Comparison of ENCODE assay signal across 8 cellular contexts in genomic region chr1:111275079-111275478, GRCh38.
A peak's percentile ranks its signal among the peaks of the same experiment; 100 is the strongest.
DNase-seq lines count a peak whose midpoint lies in the region; ATAC-seq and TF ChIP-seq lines count a peak whose summit lies in the region.

No MANE protein-coding gene starts in this region.

- CTCF ChIA-PET in activated naive CD4-positive, alpha-beta T cell treated with anti-CD3 and anti-CD28 coated beads, Interleukin-2, amount 10 ng/mL, durations not matched to agents 7 days and 5 days (lab: Charles Lee), result interaction anchor here (1.2 to 1.4 kb wide), 2 partner anchors 59 to 125 kb away, joined by 3 read pairs; no protein-coding TSS in a partner anchor

- no peak for TF ChIP-seq CTCF in AG09309 (IDR thresholded peaks at IDR 0.05; ENCODE audit: control insufficient read depth, insufficient read depth, low read depth, low read length, missing control alignments)

- H3K27ac Mint-ChIP-seq in activated naive CD4-positive, alpha-beta T cell treated with anti-CD3 and anti-CD28 coated beads, Interleukin-2, amount 10 ng/mL, durations not matched to agents 7 days and 5 days, result peak overlapping the region; percentile 8

- no peak overlapping the region for H3K4me3 Mint-ChIP-seq in activated naive CD4-positive, alpha-beta T cell treated with anti-CD3 and anti-CD28 coated beads, Interleukin-2, amount 10 ng/mL, durations not matched to agents 7 days and 5 days

- ATAC-seq in HG02885 (IDR thresholded peaks at IDR 0.05; ENCODE audit: poor library complexity, unreplicated experiment), result peak; percentile 47

- peaks cover 20% of the 10 kb centered on the region for H3K4me1 Mint-ChIP-seq in activated naive CD4-positive, alpha-beta T cell treated with anti-CD3 and anti-CD28 coated beads, Interleukin-2, amount 10 ng/mL, durations not matched to agents 7 days and 5 days

- peaks cover 28% of the 10 kb centered on the region for H3K27me3 Mint-ChIP-seq in activated naive CD4-positive, alpha-beta T cell treated with anti-CD3 and anti-CD28 coated beads, Interleukin-2, amount 10 ng/mL, durations not matched to agents 7 days and 5 days

- peak overlapping the region; percentile 16 for H3K4me3 ChIP-seq in AG09309 (ENCODE audit: control insufficient read depth, low read depth, low read length)

- peak; percentile 85 for DNase-seq in AG09309 (ENCODE audit: low read depth)
- no peak for DNase-seq in activated naive CD4-positive, alpha-beta T cell treated with anti-CD3 and anti-CD28 coated beads, Interleukin-2, amount 10 ng/mL, durations not matched to agents 7 days and 5 days
- peak; percentile 76 for DNase-seq in kidney tubule cell (ENCODE audit: low spot score)
- DNase-seq in SW 1271 (lab: John Stamatoyannopoulos, UW), result no peak
- no peak for DNase-seq in NCI-H345 (lab: John Stamatoyannopoulos, UW)
- no peak for DNase-seq in iPS-NIHi7 (ENCODE audit: extremely low spot score)
- DNase-seq in 8988T, result no peak

- H3K9me3 Mint-ChIP-seq in activated naive CD4-positive, alpha-beta T cell treated with anti-CD3 and anti-CD28 coated beads, Interleukin-2, amount 10 ng/mL, durations not matched to agents 7 days and 5 days, result no peaks in the 10 kb centered on the region

- H3K36me3 Mint-ChIP-seq in activated naive CD4-positive, alpha-beta T cell treated with anti-CD3 and anti-CD28 coated beads, Interleukin-2, amount 10 ng/mL, durations not matched to agents 7 days and 5 days, result peaks cover 4% of the 10 kb centered on the region

Comparison
In these comparisons a context has a peak if more than half of its experiments do, and no peak if none do; other contexts are left out.
1. DNase-seq: peak in AG09309 (single experiment) and kidney tubule cell (single experiment); none in activated naive CD4-positive, alpha-beta T cell treated with anti-CD3 and anti-CD28 coated beads, Interleukin-2, amount 10 ng/mL, durations not matched to agents 7 days and 5 days (single experiment), SW 1271 (0 of 2), NCI-H345 (single experiment), iPS-NIHi7 (single experiment) and 8988T (single experiment).